19 cellular contexts compared by ENCODE assay signal in the genomic region with DNA sequence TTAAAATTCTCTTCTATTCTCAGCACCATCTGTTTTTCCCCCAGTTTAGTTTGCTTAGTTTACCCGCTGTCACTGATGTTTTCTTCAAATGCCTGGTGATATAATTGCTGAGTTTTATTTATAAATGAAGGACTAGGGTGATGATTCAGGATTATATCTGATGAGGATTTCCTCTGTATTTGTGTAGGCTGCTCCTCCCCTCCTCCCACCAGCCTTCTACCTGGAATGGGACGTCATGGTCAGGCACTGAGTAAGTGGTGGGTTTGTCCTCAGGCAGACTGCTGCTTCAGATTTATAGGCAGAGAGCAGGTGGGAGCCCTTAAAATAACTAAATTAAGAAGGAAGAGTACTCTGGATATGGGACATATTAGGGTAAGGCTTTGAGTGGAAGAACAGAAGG. TPM values are rescaled to one million over a fixed set of nuclear protein-coding genes. Genes with fewer than 3 reads are reported as not detected.
DNase-seq lines count a peak whose midpoint lies in the region; ATAC-seq, FAIRE-seq and TF ChIP-seq lines count a peak whose summit lies in the region.
"Had no signal": no experiment of that assay in that cellular context is flagged by ENCODE, and none has a peak within 500 bp of the region (broad histone marks: within the 10 kb centered on the region; RNA-seq: fewer than 3 reads in every experiment).

No MANE protein-coding gene starts in this region.

- TF ChIP-seq CTCF in bronchial epithelial cell (IDR thresholded peaks at IDR 0.05; ENCODE audit: insufficient read depth, low read length, severe bottlenecking) = no peak

- H3K4me3 ChIP-seq in HUES6 (ENCODE audit: low read depth, low read length) (peak overlapping the region; percentile 14; the same call in 1 of the 2 replicates), bronchial epithelial cell (ENCODE audit: low read depth, low read length) (no peak overlapping the region)
- H3K4me3 ChIP-seq: lower lobe of right lung, SJSA1, testis had no signal

- no peaks in the 10 kb centered on the region; the same call in 1 of the 2 replicates for H3K9me3 ChIP-seq in HUES6 (ENCODE audit: control insufficient read depth, insufficient read depth, low read depth, low read length)
- H3K9me3 ChIP-seq: lower lobe of right lung, SJSA1, testis had no signal

- H3K4me1 ChIP-seq in HUES6 (ENCODE audit: control insufficient read depth, insufficient read depth, low read length) = peaks cover 20% of the 10 kb centered on the region
- H3K4me1 ChIP-seq: lower lobe of right lung, SJSA1 had no signal

- peak; percentile 41 for DNase-seq in Daoy (ENCODE audit: low read depth)
- peak; percentile 57 for DNase-seq in bronchial epithelial cell (ENCODE audit: low read depth)
- peak; percentile 56 for DNase-seq in islet precursor cell
- DNase-seq in activated T-cell treated with anti-CD3 and anti-CD28 coated beads, Interleukin-2, amount 50 U/mL, for 4 hours = no peak
- DNase-seq in activated effector memory CD4-positive, alpha-beta T cell treated with anti-CD3 and anti-CD28 coated beads, Interleukin-2, amount 50 U/mL, for 16 hours = no peak
- no peak for DNase-seq in DMS153 (lab: John Stamatoyannopoulos, UW)
- DNase-seq: CD4-positive, alpha-beta memory T cell; DMS79; lower lobe of right lung; NCI-H1105 treated with DMSO at 0.1 percent for 48 hours; NCI-H526; OCI-M1; right cardiac atrium; testis had no signal

- H3K4me3 Mint-ChIP-seq in activated T-cell treated with anti-CD3 and anti-CD28 coated beads, Interleukin-2, amount 50 U/mL, for 4 hours = no peak overlapping the region
- H3K4me3 Mint-ChIP-seq: CD4-positive, alpha-beta memory T cell; central memory CD8-positive, alpha-beta T cell had no signal

- H3K4me1 Mint-ChIP-seq in activated T-cell treated with anti-CD3 and anti-CD28 coated beads, Interleukin-2, amount 50 U/mL, for 4 hours (ENCODE audit: low read depth) = peaks cover 21% of the 10 kb centered on the region

- H3K36me3 Mint-ChIP-seq in activated T-cell treated with anti-CD3 and anti-CD28 coated beads, Interleukin-2, amount 50 U/mL, for 4 hours (ENCODE audit: insufficient read depth) = peaks cover 5% of the 10 kb centered on the region
- H3K36me3 Mint-ChIP-seq: CD4-positive, alpha-beta memory T cell had no signal

- no peak for FAIRE-seq in bronchial epithelial cell (lab: Jason Lieb, UNC)

- no peak for ATAC-seq in GM19463 (IDR thresholded peaks at IDR 0.05; ENCODE audit: unreplicated experiment)
- no peak for ATAC-seq in activated T-cell treated with anti-CD3 and anti-CD28 coated beads, Interleukin-2, amount 50 U/mL, for 4 hours
- ATAC-seq: activated CD4-positive, CD25-positive, alpha-beta regulatory T cell treated with anti-CD3 and anti-CD28 coated beads, Interleukin-2, amount 50 U/mL, for 24 hours; lower lobe of right lung; right cardiac atrium had no signal

- H3K9ac ChIP-seq in HUES6 (ENCODE audit: low read length) = no peak overlapping the region

- H3K36me3 ChIP-seq in HUES6 (ENCODE audit: control insufficient read depth, insufficient read depth, low read length) = no peaks in the 10 kb centered on the region
- H3K36me3 ChIP-seq in bronchial epithelial cell (ENCODE audit: control insufficient read depth, insufficient read depth, low read length) = no peaks in the 10 kb centered on the region
- H3K36me3 ChIP-seq: lower lobe of right lung, SJSA1 had no signal

- H3K9me3 Mint-ChIP-seq in activated T-cell treated with anti-CD3 and anti-CD28 coated beads, Interleukin-2, amount 50 U/mL, for 4 hours = peaks cover 8% of the 10 kb centered on the region

- H3K27me3 Mint-ChIP-seq in activated T-cell treated with anti-CD3 and anti-CD28 coated beads, Interleukin-2, amount 50 U/mL, for 4 hours (ENCODE audit: low read depth) = no peaks in the 10 kb centered on the region
- H3K27me3 Mint-ChIP-seq: CD4-positive, alpha-beta memory T cell; central memory CD8-positive, alpha-beta T cell had no signal

- H3K27me3 ChIP-seq in HUES6 (ENCODE audit: control insufficient read depth, insufficient read depth, low read length) (no peaks in the 10 kb centered on the region), bronchial epithelial cell (ENCODE audit: control insufficient read depth, insufficient read depth, low read length) (no peaks in the 10 kb centered on the region)
- H3K27me3 ChIP-seq: SJSA1, testis had no signal

- H3K27ac ChIP-seq in HUES6 (ENCODE audit: low read depth, low read length) = no peak overlapping the region; the same call in 1 of the 2 replicates
- H3K27ac ChIP-seq: lower lobe of right lung, SJSA1, testis had no signal

RNA-seq across cellular contexts. Expression of a gene that starts 35.8 kb away (rescaled TPM):
- total RNA-seq in Daoy (2014; rRNA removed; shearing (Covaris generic)) = 51.1 and 55.8 TPM in 2 replicates
- total RNA-seq in bronchial epithelial cell = 14.8 and 24.5 TPM in 2 replicates
- total RNA-seq in activated T-cell treated with anti-CD3 and anti-CD28 coated beads, Interleukin-2, amount 50 U/mL, for 4 hours = 10 to 100 TPM; 38.3 to 47.4 (median 46.4) TPM

Comparison
In these comparisons a context has a peak if more than half of its experiments do, and no peak if none do; other contexts are left out.
1. DNase-seq: peak in Daoy (single experiment), bronchial epithelial cell (single experiment) and islet precursor cell (single experiment); none in activated T-cell treated with anti-CD3 and anti-CD28 coated beads, Interleukin-2, amount 50 U/mL, for 4 hours (single experiment), activated effector memory CD4-positive, alpha-beta T cell treated with anti-CD3 and anti-CD28 coated beads, Interleukin-2, amount 50 U/mL, for 16 hours (single experiment) and DMS153 (single experiment).